In genomic region chr7:98394377-98394836, GRCh38 we compare ENCODE assay signal across 1 cellular context.
TF ChIP-seq lines count a peak whose summit lies in the region.

No MANE protein-coding gene starts in this region.

TF ChIP-seq in SK-N-SH, 30 proteins besides CTCF, POLR2A, EP300 and RAD21 (continued from another document):
- TF ChIP-seq REST (IDR thresholded peaks at IDR 0.05; ENCODE audit: low read depth, low read length) (no peak), PBX3 (IDR thresholded peaks at IDR 0.05) (peak; percentile 34), EZH2phosphoT487 (IDR thresholded peaks at IDR 0.05; ENCODE audit: borderline replicate concordance, low read depth) (no peak), MEF2A (IDR thresholded peaks at IDR 0.05; ENCODE audit: borderline replicate concordance, low read depth) (no peak), FOXM1 (IDR thresholded peaks at IDR 0.05; ENCODE audit: low read depth) (no peak), ZBTB33 (IDR thresholded peaks at IDR 0.05; ENCODE audit: borderline replicate concordance, low read depth) (no peak), USF2 (IDR thresholded peaks at IDR 0.05; ENCODE audit: borderline replicate concordance, low read depth, low read length) (no peak), FOSL2 (IDR thresholded peaks at IDR 0.05; ENCODE audit: borderline replicate concordance, low read depth) (peak; percentile 22; the same call in 1 of the 2 replicates), JUND (IDR thresholded peaks at IDR 0.05) (peak; percentile 55), GATA2 (CRISPR knock-in tag; IDR thresholded peaks at IDR 0.05) (no peak)
